Comparison of ENCODE assay signal across 32 cellular contexts in genomic region chr4:68123525-68123924, GRCh38. TPM values are rescaled to one million over a fixed set of nuclear protein-coding genes. Genes with fewer than 3 reads are reported as not detected.
"Had no signal": no experiment of that assay in that cellular context is flagged by ENCODE, and none has a peak within 500 bp of the region (broad histone marks: within the 10 kb centered on the region; RNA-seq: fewer than 3 reads in every experiment).

No MANE protein-coding gene starts in this region.

- H2AFZ ChIP-seq: hepatocyte had no signal

- ATAC-seq: esophagus mucosa; gastrocnemius medialis; heart left ventricle; left ventricle myocardium superior; lower lobe of right lung; naive thymus-derived CD4-positive, alpha-beta T cell; psoas muscle; right cardiac atrium; stimulated activated naive B cell treated with anti-CD40 and anti-IgM and Interleukin-4, amounts not matched to agents 10 μg/mL and 1 μg/mL and 100 μg/mL, for 72 hours had no signal

- DNase-seq: central memory CD4-positive, alpha-beta T cell; effector CD8-positive, alpha-beta T cell; endodermal cell; foreskin fibroblast; gastrocnemius medialis; heart left ventricle; immature natural killer cell; islet precursor cell; left ventricle myocardium superior; lower lobe of right lung; naive thymus-derived CD4-positive, alpha-beta T cell; occipital lobe; ovary; psoas muscle; sigmoid colon; stimulated activated CD4-positive, alpha-beta T cell treated with anti-CD3 and anti-CD28 coated beads, Interleukin-2, amount 100 ng/mL, for 48 hours; stimulated activated naive B cell treated with anti-CD40 and anti-IgM and Interleukin-4, amounts not matched to agents 10 μg/mL and 1 μg/mL and 100 μg/mL, for 72 hours; upper lobe of left lung had no signal

- H3K36me3 Mint-ChIP-seq: immature natural killer cell; naive thymus-derived CD4-positive, alpha-beta T cell; stimulated activated naive B cell treated with anti-CD40 and anti-IgM and Interleukin-4, amounts not matched to agents 10 μg/mL and 1 μg/mL and 100 μg/mL, for 72 hours had no signal

- H3K9me3 ChIP-seq: gastrocnemius medialis, lower lobe of right lung, ovary, psoas muscle, sigmoid colon, thoracic aorta, upper lobe of left lung had no signal

- H3K4me1 ChIP-seq: gastrocnemius medialis, heart left ventricle, lower lobe of right lung, psoas muscle, sigmoid colon, tibial nerve, upper lobe of left lung had no signal

- H3K27ac Mint-ChIP-seq: dendritic cell treated with granulocyte-macrophage colony-stimulating factor and Interleukin-4, amounts not matched to agents 40 ng/mL and 50 ng/mL, for 4 days; endodermal cell; immature natural killer cell; naive thymus-derived CD4-positive, alpha-beta T cell; nephron; stimulated activated naive B cell treated with anti-CD40 and anti-IgM and Interleukin-4, amounts not matched to agents 10 μg/mL and 1 μg/mL and 100 μg/mL, for 72 hours; stimulated activated naive CD8-positive, alpha-beta T cell treated with anti-CD3 and anti-CD28 coated beads, Interleukin-15, Interleukin-2, amounts not matched to agents 100 ng/mL and 50 ng/mL, for 24 hours had no signal

- H3K79me2 ChIP-seq: hepatocyte had no signal

- H3K4me2 ChIP-seq: hepatocyte had no signal

- H3K4me3 Mint-ChIP-seq: dendritic cell treated with granulocyte-macrophage colony-stimulating factor and Interleukin-4, amounts not matched to agents 40 ng/mL and 50 ng/mL, for 4 days; endodermal cell; immature natural killer cell; naive thymus-derived CD4-positive, alpha-beta T cell; nephron; stimulated activated naive B cell treated with anti-CD40 and anti-IgM and Interleukin-4, amounts not matched to agents 10 μg/mL and 1 μg/mL and 100 μg/mL, for 72 hours; stimulated activated naive CD8-positive, alpha-beta T cell treated with anti-CD3 and anti-CD28 coated beads, Interleukin-15, Interleukin-2, amounts not matched to agents 100 ng/mL and 50 ng/mL, for 24 hours had no signal

- H3K27ac ChIP-seq: epithelial cell of prostate, gastrocnemius medialis, heart left ventricle, hepatocyte, lower lobe of right lung, ovary, psoas muscle, sigmoid colon, thoracic aorta, tibial nerve, upper lobe of left lung had no signal

- H3K27me3 ChIP-seq: gastrocnemius medialis, heart left ventricle, hepatocyte, ovary, sigmoid colon, tibial nerve, upper lobe of left lung had no signal

- H3K4me1 Mint-ChIP-seq: immature natural killer cell; naive thymus-derived CD4-positive, alpha-beta T cell; nephron; stimulated activated naive B cell treated with anti-CD40 and anti-IgM and Interleukin-4, amounts not matched to agents 10 μg/mL and 1 μg/mL and 100 μg/mL, for 72 hours had no signal

- H3K9me3 Mint-ChIP-seq: dendritic cell treated with granulocyte-macrophage colony-stimulating factor and Interleukin-4, amounts not matched to agents 40 ng/mL and 50 ng/mL, for 4 days; endodermal cell; immature natural killer cell; nephron; stimulated activated naive B cell treated with anti-CD40 and anti-IgM and Interleukin-4, amounts not matched to agents 10 μg/mL and 1 μg/mL and 100 μg/mL, for 72 hours had no signal

- H3K36me3 ChIP-seq: gastrocnemius medialis, heart left ventricle, lower lobe of right lung, ovary, sigmoid colon, thoracic aorta, tibial nerve, upper lobe of left lung had no signal

- H3K4me3 ChIP-seq: gastrocnemius medialis, heart left ventricle, hepatocyte, lower lobe of right lung, ovary, psoas muscle, sigmoid colon, thoracic aorta, tibial nerve, upper lobe of left lung had no signal

- H3K27me3 Mint-ChIP-seq: dendritic cell treated with granulocyte-macrophage colony-stimulating factor and Interleukin-4, amounts not matched to agents 40 ng/mL and 50 ng/mL, for 4 days; stimulated activated naive B cell treated with anti-CD40 and anti-IgM and Interleukin-4, amounts not matched to agents 10 μg/mL and 1 μg/mL and 100 μg/mL, for 72 hours; stimulated activated naive CD8-positive, alpha-beta T cell treated with anti-CD3 and anti-CD28 coated beads, Interleukin-15, Interleukin-2, amounts not matched to agents 100 ng/mL and 50 ng/mL, for 24 hours had no signal

RNA-seq across cellular contexts. Expression of gene TMPRSS11F, which starts 6.1 kb away (rescaled TPM):
- total RNA-seq: cerebellum; endodermal cell; gastrocnemius medialis; glomerular endothelial cell; left ventricle myocardium superior; lower lobe of right lung; mucosa of gallbladder; naive thymus-derived CD4-positive, alpha-beta T cell; occipital lobe; ovary; psoas muscle; renal cortical epithelial cell; right cardiac atrium; sigmoid colon; skeletal muscle tissue; tibial nerve; upper lobe of left lung had no signal
- polyA plus RNA-seq: heart left ventricle; hepatocyte; immature natural killer cell; naive thymus-derived CD4-positive, alpha-beta T cell; ovary; psoas muscle; right cardiac atrium; sigmoid colon had no signal
